ENCODE assay signal across 17 cellular contexts in genomic region chr9:37760416-37761165, GRCh38. TPM values are rescaled to one million over a fixed set of nuclear protein-coding genes. Genes with fewer than 3 reads are reported as not detected.
DNase-seq lines count a peak whose midpoint lies in the region; ATAC-seq, FAIRE-seq and TF ChIP-seq lines count a peak whose summit lies in the region.
"Had no signal": no experiment of that assay in that cellular context is flagged by ENCODE, and none has a peak within 500 bp of the region (broad histone marks: within the 10 kb centered on the region; RNA-seq: fewer than 3 reads in every experiment).

No MANE protein-coding gene starts in this region.

- H3K9me3 ChIP-seq in A549 (no peaks in the 10 kb centered on the region), mammary epithelial cell (replicated peaks; ENCODE audit: insufficient read depth, low read length) (no peaks in the 10 kb centered on the region), suprapubic skin (no peaks in the 10 kb centered on the region)
- H3K9me3 ChIP-seq: right lobe of liver had no signal

- peaks cover 22% of the 10 kb centered on the region for H3K4me1 Mint-ChIP-seq in HFFc6 (ENCODE audit: low read depth)

- peaks cover 18% of the 10 kb centered on the region for H3K4me1 ChIP-seq in A549
- H3K4me1 ChIP-seq in mammary epithelial cell (ENCODE audit: insufficient read depth, low read length): no peaks in the 10 kb centered on the region
- no peaks in the 10 kb centered on the region for H3K4me1 ChIP-seq in suprapubic skin
- H3K4me1 ChIP-seq: right lobe of liver had no signal

- in situ Hi-C loops in mammary epithelial cell (cut with MboI; ENCODE audit: low sequenced_read_pairs in 2 of 2): loop anchor here in 1 of 2 donors (25.0 kb wide), 1 partner anchor 273 kb away; the partner anchor contains the start of gene POLR1E

- H4K20me1 ChIP-seq in mammary epithelial cell (ENCODE audit: insufficient read depth, low read length): no peaks in the 10 kb centered on the region

- TF ChIP-seq POLR2A in A549 (IDR thresholded peaks at IDR 0.05; ENCODE audit: low read length) (no peak), suprapubic skin (IDR thresholded peaks at IDR 0.05) (no peak)

- H2AFZ ChIP-seq in mammary epithelial cell (ENCODE audit: low read depth, low read length): no peak overlapping the region

- H3K4me2 ChIP-seq in A549 (peak overlapping the region; percentile 10; the same call in 2 of the 3 replicates), mammary epithelial cell (ENCODE audit: insufficient read depth, low read depth, low read length) (no peak overlapping the region)

- TF ChIP-seq CTCF in A549 (IDR thresholded peaks at IDR 0.05): no peak
- 0 out of 2 replicates have a peak, but pooled peaks have one; percentile 10 for TF ChIP-seq CTCF in HFFc6 (IDR thresholded peaks at IDR 0.05)
- TF ChIP-seq CTCF in mammary epithelial cell (conservative IDR thresholded peaks at IDR 0.05 in 1 of 2, IDR thresholded peaks at IDR 0.05 in 1 of 2; ENCODE audit: extremely low read depth in 1 of 2, insufficient read depth in 1 of 2, low read depth in 1 of 2, low read length in 2 of 2): no peak
- TF ChIP-seq CTCF in kidney epithelial cell (IDR thresholded peaks at IDR 0.05; ENCODE audit: insufficient read depth, low read length, poor library complexity, severe bottlenecking): no peak
- TF ChIP-seq CTCF in suprapubic skin (IDR thresholded peaks at IDR 0.05): no peak

- no peaks in the 10 kb centered on the region for H3K9me3 Mint-ChIP-seq in HFFc6
- H3K9me3 Mint-ChIP-seq: activated naive CD8-positive, alpha-beta T cell treated with anti-CD3 and anti-CD28 coated beads, Interleukin-2, amount 10 ng/mL, durations not matched to agents 7 days and 5 days; T-helper 1 cell treated with Interleukin-12 subunit alpha and Interleukin-12 subunit beta and Interleukin-4 antibody, amounts not matched to agents 30 μg/mL and 1 μg/mL, for 36 hours had no signal

- intact Hi-C loops in mammary epithelial cell (cut with micrococcal nuclease): no loop called here

- H3K36me3 Mint-ChIP-seq in HFFc6 (ENCODE audit: low read depth): peaks cover 8% of the 10 kb centered on the region

- no peak for TF ChIP-seq EP300 in A549 (IDR thresholded peaks at IDR 0.05)
- no peak for TF ChIP-seq EP300 in suprapubic skin (IDR thresholded peaks at IDR 0.05)

- H3K27me3 Mint-ChIP-seq in HFFc6 (ENCODE audit: insufficient read depth): no peaks in the 10 kb centered on the region; the same call in 1 of the 2 replicates
- H3K27me3 Mint-ChIP-seq: activated naive CD8-positive, alpha-beta T cell treated with anti-CD3 and anti-CD28 coated beads, Interleukin-2, amount 10 ng/mL, durations not matched to agents 7 days and 5 days had no signal

- BruUV-seq in mammary epithelial cell (replicated peaks; lab: Mats Ljungman, UMichigan): no TSS peak

- dilution Hi-C loops in mammary epithelial cell (cut with HindIII; ENCODE audit: low sequenced_read_pairs): no loop called here

- POLR2A ChIA-PET in A549 (lab: Yijun Ruan, JAX): no interaction called here

- no peak for DNase-seq in A549 (ENCODE audit: low read depth in 1 of 2, low spot score in 1 of 2)
- DNase-seq in HFFc6: peak; percentile 70
- DNase-seq in mammary epithelial cell: peak; percentile 21
- peak; percentile 18 for DNase-seq in kidney epithelial cell (ENCODE audit: low read depth)
- DNase-seq in stimulated activated CD4-positive, alpha-beta T cell treated with anti-CD3 and anti-CD28 coated beads, Interleukin-15, amount 100 ng/mL, for 24 hours: no peak
- DNase-seq in SW 1271 (lab: John Stamatoyannopoulos, UW): no peak
- no peak for DNase-seq in suprapubic skin (ENCODE audit: low spot score in 2 of 2)
- no peak for DNase-seq in OCI-M2 (lab: John Stamatoyannopoulos, UW; ENCODE audit: unreplicated experiment)
- DNase-seq: activated CD4-positive, alpha-beta T cell treated with anti-CD3 and anti-CD28 coated beads for 1 hour; activated naive CD8-positive, alpha-beta T cell treated with anti-CD3 and anti-CD28 coated beads, Interleukin-2, amount 10 ng/mL, durations not matched to agents 7 days and 5 days; Calu3; GOT3; NCI-H1436; NCI-H526 treated with DMSO at 0.1 percent for 48 hours; right lobe of liver; stimulated activated naive CD4-positive, alpha-beta T cell had no signal

- no peak overlapping the region for H3K9ac ChIP-seq in mammary epithelial cell (ENCODE audit: insufficient read depth, low read length)

- no peak for TF ChIP-seq RAD21 in A549 (conservative IDR thresholded peaks at IDR 0.05 in 1 of 2, IDR thresholded peaks at IDR 0.05 in 1 of 2)

- no peak overlapping the region for H3K4me3 ChIP-seq in A549
- no peak overlapping the region for H3K4me3 ChIP-seq in mammary epithelial cell (replicated peaks in 1 of 3; ENCODE audit: insufficient read depth in 1 of 3, low read depth in 2 of 3, low read length in 3 of 3)
- no peak overlapping the region for H3K4me3 ChIP-seq in kidney epithelial cell (ENCODE audit: low read depth, low read length)
- H3K4me3 ChIP-seq in suprapubic skin: no peak overlapping the region
- H3K4me3 ChIP-seq: right lobe of liver had no signal

- CTCF ChIA-PET in A549 (lab: Yijun Ruan, JAX): no interaction called here
- CTCF ChIA-PET in mammary epithelial cell (lab: Charles Lee; ENCODE audit: low non-redundant PET): no interaction called here

- peak overlapping the region; percentile 65; the same call in 1 of the 2 replicates for H3K4me3 Mint-ChIP-seq in HFFc6
- H3K4me3 Mint-ChIP-seq: activated naive CD8-positive, alpha-beta T cell treated with anti-CD3 and anti-CD28 coated beads, Interleukin-2, amount 10 ng/mL, durations not matched to agents 7 days and 5 days; T-helper 1 cell treated with Interleukin-12 subunit alpha and Interleukin-12 subunit beta and Interleukin-4 antibody, amounts not matched to agents 30 μg/mL and 1 μg/mL, for 36 hours had no signal

- H3K27ac ChIP-seq in A549 (no peak overlapping the region), mammary epithelial cell (ENCODE audit: insufficient read depth, low read depth, low read length) (no peak overlapping the region), suprapubic skin (no peak overlapping the region)
- H3K27ac ChIP-seq: right lobe of liver had no signal

- H3K36me3 ChIP-seq in mammary epithelial cell (ENCODE audit: insufficient read depth, low read length): peaks cover 3% of the 10 kb centered on the region
- no peaks in the 10 kb centered on the region for H3K36me3 ChIP-seq in kidney epithelial cell (ENCODE audit: control insufficient read depth, insufficient read depth, low read length)
- H3K36me3 ChIP-seq in suprapubic skin: peaks cover 12% of the 10 kb centered on the region
- H3K36me3 ChIP-seq: right lobe of liver had no signal

- H3K27ac Mint-ChIP-seq in HFFc6: peak overlapping the region; percentile 86
- H3K27ac Mint-ChIP-seq: activated naive CD8-positive, alpha-beta T cell treated with anti-CD3 and anti-CD28 coated beads, Interleukin-2, amount 10 ng/mL, durations not matched to agents 7 days and 5 days; T-helper 1 cell treated with Interleukin-12 subunit alpha and Interleukin-12 subunit beta and Interleukin-4 antibody, amounts not matched to agents 30 μg/mL and 1 μg/mL, for 36 hours had no signal

- 72% methylated on average over 7 of the region's 7 CpGs for WGBS in A549 (ENCODE audit: missing lambda C conversion rate)
- 97% methylated on average over 7 of the region's 7 CpGs for WGBS in mammary epithelial cell (ENCODE audit: low coverage, missing lambda C conversion rate)
- WGBS in suprapubic skin: 92% methylated on average over 7 of the region's 7 CpGs

- H3K27me3 ChIP-seq in mammary epithelial cell (ENCODE audit: insufficient read depth, low read length) (no peaks in the 10 kb centered on the region), kidney epithelial cell (ENCODE audit: control insufficient read depth, insufficient read depth, low read length) (no peaks in the 10 kb centered on the region), suprapubic skin (no peaks in the 10 kb centered on the region)
- H3K27me3 ChIP-seq: right lobe of liver had no signal

- no peak for FAIRE-seq in A549 (lab: Jason Lieb, UNC)

- no peaks in the 10 kb centered on the region for H3K79me2 ChIP-seq in mammary epithelial cell (ENCODE audit: insufficient read depth, low read length)

- ATAC-seq in A549: 0 out of 6 replicates have a peak, but pooled peaks of 1 of the 2 experiments have one; percentile 39

RNA-seq across cellular contexts. Expression of gene TRMT10B, which starts 7.0 kb away (rescaled TPM):
- polyA plus RNA-seq in A549 (2011; rRNA removed): 8.9 and 10.1 TPM in 2 replicates
- polyA plus RNA-seq in A549 (2012; cell fraction: cytosol; rRNA removed): 3.6 and 4.0 TPM in 2 replicates
- polyA plus RNA-seq in A549 (2012; cell fraction: nucleus; rRNA removed): 1.6 and 2.1 TPM in 2 replicates
- polyA plus RNA-seq in A549 (2017; fragmentation: RNase III; extraction: RNeasy Plus Mini Kit Qiagen cat#74134 plus additional on column Dnase treatment): 6.3 to 6.9 TPM (median 6.5 TPM) in 3 replicates
- polyA minus RNA-seq in A549 (2011; rRNA and poly(A)+ RNA removed): 2.2 and 4.2 TPM in 2 replicates
- total RNA-seq in HFFc6 (2021; fragmentation: NEBNext Ultra II Directional; extraction: Animal tissue kit (Norgen Biotek cat#: 25700)): 1 to 10 TPM; 2.1 to 3.1 (median 2.6) TPM
- total RNA-seq in mammary epithelial cell: 1 to 10 TPM; 2.7 to 7.5 TPM
- 3.7 TPM for polyA plus RNA-seq in mammary epithelial cell
- polyA minus RNA-seq in mammary epithelial cell: not detected
- total RNA-seq in kidney epithelial cell: 3.5 and 4.2 TPM in 2 replicates
- total RNA-seq in suprapubic skin: 10 to 100 TPM in 1 of 4 donors, 1 to 10 TPM in 3; 3.8 to 25.3 (median 8.9) TPM

RNA-seq across cellular contexts. Expression of gene EXOSC3, which starts 24.3 kb away (rescaled TPM):
- polyA plus RNA-seq in A549 (2011; rRNA removed) (40.7 and 63.2 TPM in 2 replicates), A549 (2017; fragmentation: RNase III; extraction: RNeasy Plus Mini Kit Qiagen cat#74134 plus additional on column Dnase treatment) (72.2 to 77.1 TPM (median 72.4 TPM) in 3 replicates), mammary epithelial cell (37.9 TPM)
- polyA plus RNA-seq in A549 (2012; cell fraction: cytosol; rRNA removed): 79.6 and 87.2 TPM in 2 replicates
- polyA plus RNA-seq in A549 (2012; cell fraction: nucleus; rRNA removed): 43.8 and 66.7 TPM in 2 replicates
- polyA minus RNA-seq in A549 (2011; rRNA and poly(A)+ RNA removed): 22.9 and 23.8 TPM in 2 replicates
- 10 to 100 TPM; 37.7 to 49.8 (median 41.9) TPM for total RNA-seq in HFFc6 (2021; fragmentation: NEBNext Ultra II Directional; extraction: Animal tissue kit (Norgen Biotek cat#: 25700))
- total RNA-seq in mammary epithelial cell (10 to 100 TPM; 24.7 to 46.5 TPM), kidney epithelial cell (27.6 and 50.4 TPM in 2 replicates), suprapubic skin (10 to 100 TPM; 19.7 to 39.7 (median 34.0) TPM)
- polyA minus RNA-seq in mammary epithelial cell: 8.2 TPM

RNA-seq across cellular contexts. Expression of gene DCAF10, which starts 40.0 kb away (rescaled TPM):
- polyA plus RNA-seq in A549 (2011; rRNA removed) (25.8 and 33.1 TPM in 2 replicates), A549 (2017; fragmentation: RNase III; extraction: RNeasy Plus Mini Kit Qiagen cat#74134 plus additional on column Dnase treatment) (10.9 to 12.4 TPM (median 11.5 TPM) in 3 replicates), mammary epithelial cell (22.4 TPM)
- polyA plus RNA-seq in A549 (2012; cell fraction: cytosol; rRNA removed): 5.4 and 7.3 TPM in 2 replicates
- polyA plus RNA-seq in A549 (2012; cell fraction: nucleus; rRNA removed): 3.8 and 4.1 TPM in 2 replicates
- 39.3 and 39.9 TPM in 2 replicates for polyA minus RNA-seq in A549 (2011; rRNA and poly(A)+ RNA removed)
- 10 to 100 TPM; 18.3 to 26.5 (median 23.1) TPM for total RNA-seq in HFFc6 (2021; fragmentation: NEBNext Ultra II Directional; extraction: Animal tissue kit (Norgen Biotek cat#: 25700))
- total RNA-seq in mammary epithelial cell (10 to 100 TPM; 24.7 to 31.7 TPM), kidney epithelial cell (20.7 and 21.6 TPM in 2 replicates), suprapubic skin (10 to 100 TPM; 21.7 to 47.6 (median 26.6) TPM)
- polyA minus RNA-seq in mammary epithelial cell: 61.7 TPM

Comparison
In these comparisons a context has a peak if more than half of its experiments do, and no peak if none do; other contexts are left out.
1. DNase-seq: peak in HFFc6 (single experiment), mammary epithelial cell (single experiment) and kidney epithelial cell (single experiment); none in A549 (0 of 2), stimulated activated CD4-positive, alpha-beta T cell treated with anti-CD3 and anti-CD28 coated beads, Interleukin-15, amount 100 ng/mL, for 24 hours (single experiment), SW 1271 (0 of 2), suprapubic skin (0 of 2) and OCI-M2 (single experiment).